ENCODE assay signal across 8 cellular contexts in genomic region chr21:40386301-40386911, GRCh38.
A peak's percentile ranks its signal among the peaks of the same experiment; 100 is the strongest.
DNase-seq lines count a peak whose midpoint lies in the region; ATAC-seq and TF ChIP-seq lines count a peak whose summit lies in the region.

No MANE protein-coding gene starts in this region.

- POLR2A ChIA-PET in AG04450 (lab: Yijun Ruan, JAX): no interaction called here

- H3K27me3 ChIP-seq in AG04450 (ENCODE audit: control insufficient read depth, insufficient read depth, low read length) (no peaks in the 10 kb centered on the region), colonic mucosa (no peaks in the 10 kb centered on the region)

- no peak for ATAC-seq in HG02588 (IDR thresholded peaks at IDR 0.05; ENCODE audit: unreplicated experiment)

- no peaks in the 10 kb centered on the region for H3K9me3 Mint-ChIP-seq in mesothelial cell of epicardium

- no peak for DNase-seq in AG04450 (ENCODE audit: low read depth, low spot score)
- DNase-seq in OCI-M1 (lab: John Stamatoyannopoulos, UW): peak; percentile 75
- peak; percentile 37 for DNase-seq in colonic mucosa
- peak; percentile 43 to 72 for DNase-seq in mesothelial cell of epicardium (ENCODE audit: low spot score in 2 of 2, unreplicated experiment in 2 of 2)
- DNase-seq in ureter (ENCODE audit: low spot score): peak; percentile 51
- DNase-seq in GF-D8 (lab: John Stamatoyannopoulos, UW): no peak

- TF ChIP-seq CTCF in AG04450 (IDR thresholded peaks at IDR 0.05; ENCODE audit: low read depth, low read length) (peak; percentile 28; the same call in 1 of the 2 replicates), GM12874 (IDR thresholded peaks at IDR 0.05; ENCODE audit: insufficient read depth, low read depth, low read length) (peak; percentile 57), colonic mucosa (IDR thresholded peaks at IDR 0.05) (peak; percentile 49), mesothelial cell of epicardium (IDR thresholded peaks at IDR 0.05; ENCODE audit: unreplicated experiment) (peak; percentile 91)

- intact Hi-C loops in colonic mucosa (cut with DNase I): loop anchor here (10.0 kb wide), 1 partner anchor 242 kb away; no protein-coding TSS in a partner anchor

- peaks cover 9% of the 10 kb centered on the region for H3K4me1 Mint-ChIP-seq in mesothelial cell of epicardium

- peaks cover 37% of the 10 kb centered on the region for H3K27me3 Mint-ChIP-seq in mesothelial cell of epicardium (ENCODE audit: low read depth)

- H3K27ac Mint-ChIP-seq in mesothelial cell of epicardium: no peak overlapping the region

- no peak overlapping the region for H3K9ac ChIP-seq in colonic mucosa (ENCODE audit: low read depth in 2 of 2, low read length in 2 of 2)

- no peaks in the 10 kb centered on the region for H3K36me3 Mint-ChIP-seq in mesothelial cell of epicardium

- no peaks in the 10 kb centered on the region for H3K4me1 ChIP-seq in colonic mucosa

- no peak overlapping the region for H3K4me3 Mint-ChIP-seq in mesothelial cell of epicardium

- H3K4me3 ChIP-seq in AG04450 (ENCODE audit: low read depth, low read length) (no peak overlapping the region), colonic mucosa (no peak overlapping the region)

- H3K27ac ChIP-seq in AG04450 (ENCODE audit: low read depth, low read length) (no peak overlapping the region), colonic mucosa (no peak overlapping the region)

- peaks cover 25% of the 10 kb centered on the region for H3K9me3 ChIP-seq in AG04450 (ENCODE audit: control insufficient read depth, insufficient read depth, low read length)
- no peaks in the 10 kb centered on the region for H3K9me3 ChIP-seq in colonic mucosa

- H3K36me3 ChIP-seq in colonic mucosa: no peaks in the 10 kb centered on the region

- CTCF ChIA-PET in AG04450 (lab: Charles Lee): no interaction called here

Comparison
In these comparisons a context has a peak if more than half of its experiments do, and no peak if none do; other contexts are left out.
1. DNase-seq: peak in OCI-M1 (single experiment), colonic mucosa (single experiment), mesothelial cell of epicardium (2 of 2) and ureter (single experiment); none in AG04450 (single experiment) and GF-D8 (single experiment).
2. CTCF ChIP-seq: peak in every context shown above with its lines; median percentile 91 in mesothelial cell of epicardium; 57 in GM12874; 49 in colonic mucosa; 28 in AG04450.